1 cellular context compared by ENCODE assay signal in the genomic region with DNA sequence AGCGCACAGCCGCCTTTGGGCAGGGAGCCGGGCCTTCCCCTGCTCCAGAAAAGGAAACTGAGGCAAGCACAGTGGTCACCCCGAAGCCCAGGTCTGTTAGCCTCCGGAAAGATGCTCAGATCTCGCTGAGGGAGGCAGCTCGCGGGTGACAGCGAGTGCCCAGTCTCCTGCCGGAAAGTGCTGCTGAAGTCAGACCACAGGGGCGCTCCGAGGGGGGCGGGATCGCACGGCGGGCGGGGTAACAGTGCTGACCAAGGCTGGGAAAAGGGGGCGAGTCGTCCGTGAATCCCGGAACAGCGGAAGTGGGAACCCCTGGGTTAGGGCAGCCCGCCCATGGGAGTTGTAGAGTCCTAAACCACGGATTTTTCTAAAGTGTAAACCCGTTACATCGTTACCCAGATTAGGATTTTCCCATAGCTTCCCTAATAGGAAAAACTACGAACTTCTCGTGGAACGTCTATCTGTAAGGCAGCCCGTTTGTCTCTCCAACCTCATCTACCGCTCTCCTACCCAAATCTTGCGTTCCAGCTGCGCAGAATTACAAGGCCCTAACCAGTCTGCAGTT.
TF ChIP-seq lines count a peak whose summit lies in the region.

No MANE protein-coding gene starts in this region.

TF ChIP-seq in HepG2, 621 proteins besides CTCF, POLR2A, EP300 and RAD21 (continued from another document and continues in another):
- TF ChIP-seq, protein P1, sequence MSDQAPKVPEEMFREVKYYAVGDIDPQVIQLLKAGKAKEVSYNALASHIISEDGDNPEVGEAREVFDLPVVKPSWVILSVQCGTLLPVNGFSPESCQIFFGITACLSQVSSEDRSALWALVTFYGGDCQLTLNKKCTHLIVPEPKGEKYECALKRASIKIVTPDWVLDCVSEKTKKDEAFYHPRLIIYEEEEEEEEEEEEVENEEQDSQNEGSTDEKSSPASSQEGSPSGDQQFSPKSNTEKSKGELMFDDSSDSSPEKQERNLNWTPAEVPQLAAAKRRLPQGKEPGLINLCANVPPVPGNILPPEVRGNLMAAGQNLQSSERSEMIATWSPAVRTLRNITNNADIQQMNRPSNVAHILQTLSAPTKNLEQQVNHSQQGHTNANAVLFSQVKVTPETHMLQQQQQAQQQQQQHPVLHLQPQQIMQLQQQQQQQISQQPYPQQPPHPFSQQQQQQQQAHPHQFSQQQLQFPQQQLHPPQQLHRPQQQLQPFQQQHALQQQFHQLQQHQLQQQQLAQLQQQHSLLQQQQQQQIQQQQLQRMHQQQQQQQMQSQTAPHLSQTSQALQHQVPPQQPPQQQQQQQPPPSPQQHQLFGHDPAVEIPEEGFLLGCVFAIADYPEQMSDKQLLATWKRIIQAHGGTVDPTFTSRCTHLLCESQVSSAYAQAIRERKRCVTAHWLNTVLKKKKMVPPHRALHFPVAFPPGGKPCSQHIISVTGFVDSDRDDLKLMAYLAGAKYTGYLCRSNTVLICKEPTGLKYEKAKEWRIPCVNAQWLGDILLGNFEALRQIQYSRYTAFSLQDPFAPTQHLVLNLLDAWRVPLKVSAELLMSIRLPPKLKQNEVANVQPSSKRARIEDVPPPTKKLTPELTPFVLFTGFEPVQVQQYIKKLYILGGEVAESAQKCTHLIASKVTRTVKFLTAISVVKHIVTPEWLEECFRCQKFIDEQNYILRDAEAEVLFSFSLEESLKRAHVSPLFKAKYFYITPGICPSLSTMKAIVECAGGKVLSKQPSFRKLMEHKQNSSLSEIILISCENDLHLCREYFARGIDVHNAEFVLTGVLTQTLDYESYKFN (CRISPR knock-in tag; conservative IDR thresholded peaks at IDR 0.05): no peak; the same call in 1 of the 2 replicates
- TF ChIP-seq, protein P2, sequence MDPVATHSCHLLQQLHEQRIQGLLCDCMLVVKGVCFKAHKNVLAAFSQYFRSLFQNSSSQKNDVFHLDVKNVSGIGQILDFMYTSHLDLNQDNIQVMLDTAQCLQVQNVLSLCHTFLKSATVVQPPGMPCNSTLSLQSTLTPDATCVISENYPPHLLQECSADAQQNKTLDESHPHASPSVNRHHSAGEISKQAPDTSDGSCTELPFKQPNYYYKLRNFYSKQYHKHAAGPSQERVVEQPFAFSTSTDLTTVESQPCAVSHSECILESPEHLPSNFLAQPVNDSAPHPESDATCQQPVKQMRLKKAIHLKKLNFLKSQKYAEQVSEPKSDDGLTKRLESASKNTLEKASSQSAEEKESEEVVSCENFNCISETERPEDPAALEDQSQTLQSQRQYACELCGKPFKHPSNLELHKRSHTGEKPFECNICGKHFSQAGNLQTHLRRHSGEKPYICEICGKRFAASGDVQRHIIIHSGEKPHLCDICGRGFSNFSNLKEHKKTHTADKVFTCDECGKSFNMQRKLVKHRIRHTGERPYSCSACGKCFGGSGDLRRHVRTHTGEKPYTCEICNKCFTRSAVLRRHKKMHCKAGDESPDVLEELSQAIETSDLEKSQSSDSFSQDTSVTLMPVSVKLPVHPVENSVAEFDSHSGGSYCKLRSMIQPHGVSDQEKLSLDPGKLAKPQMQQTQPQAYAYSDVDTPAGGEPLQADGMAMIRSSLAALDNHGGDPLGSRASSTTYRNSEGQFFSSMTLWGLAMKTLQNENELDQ (CRISPR knock-in tag; IDR thresholded peaks at IDR 0.05; ENCODE audit: borderline replicate concordance): no peak
- TF ChIP-seq HNF4A (CRISPR knock-in tag; IDR thresholded peaks at IDR 0.05) (no peak), SATB2 (CRISPR knock-in tag; IDR thresholded peaks at IDR 0.05) (no peak), ZSCAN9 (CRISPR knock-in tag; IDR thresholded peaks at IDR 0.05; ENCODE audit: borderline replicate concordance) (no peak), ZNF317 (CRISPR knock-in tag; IDR thresholded peaks at IDR 0.05) (peak; percentile 54; the same call in 1 of the 2 replicates), REPIN1 (CRISPR knock-in tag; IDR thresholded peaks at IDR 0.05; ENCODE audit: borderline replicate concordance, low read depth) (no peak), HNRNPUL1 (IDR thresholded peaks at IDR 0.05; ENCODE audit: low read depth, low read length) (no peak), RCOR2 (CRISPR knock-in tag; IDR thresholded peaks at IDR 0.05) (no peak), ZNF841 (CRISPR knock-in tag; IDR thresholded peaks at IDR 0.05; ENCODE audit: borderline replicate concordance) (no peak), GATA4 (IDR thresholded peaks at IDR 0.05; ENCODE audit: borderline replicate concordance, low read depth) (no peak), ZNF138 (CRISPR knock-in tag; IDR thresholded peaks at IDR 0.05; ENCODE audit: low read depth) (no peak), STAG1 (CRISPR knock-in tag; IDR thresholded peaks at IDR 0.05) (peak; percentile 6; the same call in 1 of the 2 replicates), RFXAP (CRISPR knock-in tag; IDR thresholded peaks at IDR 0.05; ENCODE audit: borderline replicate concordance) (no peak), NRL (CRISPR knock-in tag; IDR thresholded peaks at IDR 0.05; ENCODE audit: borderline replicate concordance) (no peak; the same call in 1 of the 2 replicates), HOXD1 (CRISPR knock-in tag; IDR thresholded peaks at IDR 0.05) (no peak), BHLHE40 (IDR thresholded peaks at IDR 0.05; ENCODE audit: low read length) (no peak), KDM3A (CRISPR knock-in tag; IDR thresholded peaks at IDR 0.05; ENCODE audit: low read depth) (no peak), FOXP1 (IDR thresholded peaks at IDR 0.05) (no peak), FOXP1 (CRISPR knock-in tag; IDR thresholded peaks at IDR 0.05) (0 out of 2 replicates have a peak, but pooled peaks have one; percentile 4), MEIS1 (CRISPR knock-in tag; IDR thresholded peaks at IDR 0.05; ENCODE audit: borderline replicate concordance) (no peak), MAZ (IDR thresholded peaks at IDR 0.05; ENCODE audit: borderline replicate concordance, low read depth, low read length) (no peak), MAZ (CRISPR knock-in tag; IDR thresholded peaks at IDR 0.05; ENCODE audit: low read depth) (peak; percentile 33; the same call in 1 of the 2 replicates), NFRKB (IDR thresholded peaks at IDR 0.05) (no peak)
- TF ChIP-seq, protein P3, sequence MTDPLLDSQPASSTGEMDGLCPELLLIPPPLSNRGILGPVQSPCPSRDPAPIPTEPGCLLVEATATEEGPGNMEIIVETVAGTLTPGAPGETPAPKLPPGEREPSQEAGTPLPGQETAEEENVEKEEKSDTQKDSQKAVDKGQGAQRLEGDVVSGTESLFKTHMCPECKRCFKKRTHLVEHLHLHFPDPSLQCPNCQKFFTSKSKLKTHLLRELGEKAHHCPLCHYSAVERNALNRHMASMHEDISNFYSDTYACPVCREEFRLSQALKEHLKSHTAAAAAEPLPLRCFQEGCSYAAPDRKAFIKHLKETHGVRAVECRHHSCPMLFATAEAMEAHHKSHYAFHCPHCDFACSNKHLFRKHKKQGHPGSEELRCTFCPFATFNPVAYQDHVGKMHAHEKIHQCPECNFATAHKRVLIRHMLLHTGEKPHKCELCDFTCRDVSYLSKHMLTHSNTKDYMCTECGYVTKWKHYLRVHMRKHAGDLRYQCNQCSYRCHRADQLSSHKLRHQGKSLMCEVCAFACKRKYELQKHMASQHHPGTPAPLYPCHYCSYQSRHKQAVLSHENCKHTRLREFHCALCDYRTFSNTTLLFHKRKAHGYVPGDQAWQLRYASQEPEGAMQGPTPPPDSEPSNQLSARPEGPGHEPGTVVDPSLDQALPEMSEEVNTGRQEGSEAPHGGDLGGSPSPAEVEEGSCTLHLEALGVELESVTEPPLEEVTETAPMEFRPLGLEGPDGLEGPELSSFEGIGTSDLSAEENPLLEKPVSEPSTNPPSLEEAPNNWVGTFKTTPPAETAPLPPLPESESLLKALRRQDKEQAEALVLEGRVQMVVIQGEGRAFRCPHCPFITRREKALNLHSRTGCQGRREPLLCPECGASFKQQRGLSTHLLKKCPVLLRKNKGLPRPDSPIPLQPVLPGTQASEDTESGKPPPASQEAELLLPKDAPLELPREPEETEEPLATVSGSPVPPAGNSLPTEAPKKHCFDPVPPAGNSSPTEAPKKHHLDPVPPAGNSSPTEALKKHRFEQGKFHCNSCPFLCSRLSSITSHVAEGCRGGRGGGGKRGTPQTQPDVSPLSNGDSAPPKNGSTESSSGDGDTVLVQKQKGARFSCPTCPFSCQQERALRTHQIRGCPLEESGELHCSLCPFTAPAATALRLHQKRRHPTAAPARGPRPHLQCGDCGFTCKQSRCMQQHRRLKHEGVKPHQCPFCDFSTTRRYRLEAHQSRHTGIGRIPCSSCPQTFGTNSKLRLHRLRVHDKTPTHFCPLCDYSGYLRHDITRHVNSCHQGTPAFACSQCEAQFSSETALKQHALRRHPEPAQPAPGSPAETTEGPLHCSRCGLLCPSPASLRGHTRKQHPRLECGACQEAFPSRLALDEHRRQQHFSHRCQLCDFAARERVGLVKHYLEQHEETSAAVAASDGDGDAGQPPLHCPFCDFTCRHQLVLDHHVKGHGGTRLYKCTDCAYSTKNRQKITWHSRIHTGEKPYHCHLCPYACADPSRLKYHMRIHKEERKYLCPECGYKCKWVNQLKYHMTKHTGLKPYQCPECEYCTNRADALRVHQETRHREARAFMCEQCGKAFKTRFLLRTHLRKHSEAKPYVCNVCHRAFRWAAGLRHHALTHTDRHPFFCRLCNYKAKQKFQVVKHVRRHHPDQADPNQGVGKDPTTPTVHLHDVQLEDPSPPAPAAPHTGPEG (CRISPR knock-in tag; IDR thresholded peaks at IDR 0.05): peak; percentile 29; the same call in 1 of the 2 replicates
- TF ChIP-seq, protein P4, sequence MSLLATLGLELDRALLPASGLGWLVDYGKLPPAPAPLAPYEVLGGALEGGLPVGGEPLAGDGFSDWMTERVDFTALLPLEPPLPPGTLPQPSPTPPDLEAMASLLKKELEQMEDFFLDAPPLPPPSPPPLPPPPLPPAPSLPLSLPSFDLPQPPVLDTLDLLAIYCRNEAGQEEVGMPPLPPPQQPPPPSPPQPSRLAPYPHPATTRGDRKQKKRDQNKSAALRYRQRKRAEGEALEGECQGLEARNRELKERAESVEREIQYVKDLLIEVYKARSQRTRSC (CRISPR knock-in tag; IDR thresholded peaks at IDR 0.05; ENCODE audit: low read depth): no peak
- TF ChIP-seq, protein P5, sequence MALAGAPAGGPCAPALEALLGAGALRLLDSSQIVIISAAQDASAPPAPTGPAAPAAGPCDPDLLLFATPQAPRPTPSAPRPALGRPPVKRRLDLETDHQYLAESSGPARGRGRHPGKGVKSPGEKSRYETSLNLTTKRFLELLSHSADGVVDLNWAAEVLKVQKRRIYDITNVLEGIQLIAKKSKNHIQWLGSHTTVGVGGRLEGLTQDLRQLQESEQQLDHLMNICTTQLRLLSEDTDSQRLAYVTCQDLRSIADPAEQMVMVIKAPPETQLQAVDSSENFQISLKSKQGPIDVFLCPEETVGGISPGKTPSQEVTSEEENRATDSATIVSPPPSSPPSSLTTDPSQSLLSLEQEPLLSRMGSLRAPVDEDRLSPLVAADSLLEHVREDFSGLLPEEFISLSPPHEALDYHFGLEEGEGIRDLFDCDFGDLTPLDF (CRISPR knock-in tag; IDR thresholded peaks at IDR 0.05): peak; percentile 14; the same call in 1 of the 2 replicates
- TF ChIP-seq, protein P6, sequence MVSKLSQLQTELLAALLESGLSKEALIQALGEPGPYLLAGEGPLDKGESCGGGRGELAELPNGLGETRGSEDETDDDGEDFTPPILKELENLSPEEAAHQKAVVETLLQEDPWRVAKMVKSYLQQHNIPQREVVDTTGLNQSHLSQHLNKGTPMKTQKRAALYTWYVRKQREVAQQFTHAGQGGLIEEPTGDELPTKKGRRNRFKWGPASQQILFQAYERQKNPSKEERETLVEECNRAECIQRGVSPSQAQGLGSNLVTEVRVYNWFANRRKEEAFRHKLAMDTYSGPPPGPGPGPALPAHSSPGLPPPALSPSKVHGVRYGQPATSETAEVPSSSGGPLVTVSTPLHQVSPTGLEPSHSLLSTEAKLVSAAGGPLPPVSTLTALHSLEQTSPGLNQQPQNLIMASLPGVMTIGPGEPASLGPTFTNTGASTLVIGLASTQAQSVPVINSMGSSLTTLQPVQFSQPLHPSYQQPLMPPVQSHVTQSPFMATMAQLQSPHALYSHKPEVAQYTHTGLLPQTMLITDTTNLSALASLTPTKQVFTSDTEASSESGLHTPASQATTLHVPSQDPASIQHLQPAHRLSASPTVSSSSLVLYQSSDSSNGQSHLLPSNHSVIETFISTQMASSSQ (IDR thresholded peaks at IDR 0.05; ENCODE audit: low read depth): no peak
- TF ChIP-seq, protein P6 (CRISPR knock-in tag; IDR thresholded peaks at IDR 0.05; ENCODE audit: borderline replicate concordance): no peak
- TF ChIP-seq, protein P7, sequence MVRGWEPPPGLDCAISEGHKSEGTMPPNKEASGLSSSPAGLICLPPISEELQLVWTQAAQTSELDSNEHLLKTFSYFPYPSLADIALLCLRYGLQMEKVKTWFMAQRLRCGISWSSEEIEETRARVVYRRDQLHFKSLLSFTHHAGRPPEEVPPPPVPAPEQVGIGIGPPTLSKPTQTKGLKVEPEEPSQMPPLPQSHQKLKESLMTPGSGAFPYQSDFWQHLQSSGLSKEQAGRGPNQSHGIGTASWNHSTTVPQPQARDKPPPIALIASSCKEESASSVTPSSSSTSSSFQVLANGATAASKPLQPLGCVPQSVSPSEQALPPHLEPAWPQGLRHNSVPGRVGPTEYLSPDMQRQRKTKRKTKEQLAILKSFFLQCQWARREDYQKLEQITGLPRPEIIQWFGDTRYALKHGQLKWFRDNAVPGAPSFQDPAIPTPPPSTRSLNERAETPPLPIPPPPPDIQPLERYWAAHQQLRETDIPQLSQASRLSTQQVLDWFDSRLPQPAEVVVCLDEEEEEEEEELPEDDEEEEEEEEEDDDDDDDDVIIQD (CRISPR knock-in tag; IDR thresholded peaks at IDR 0.05; ENCODE audit: low read depth): no peak
- TF ChIP-seq, protein P8, sequence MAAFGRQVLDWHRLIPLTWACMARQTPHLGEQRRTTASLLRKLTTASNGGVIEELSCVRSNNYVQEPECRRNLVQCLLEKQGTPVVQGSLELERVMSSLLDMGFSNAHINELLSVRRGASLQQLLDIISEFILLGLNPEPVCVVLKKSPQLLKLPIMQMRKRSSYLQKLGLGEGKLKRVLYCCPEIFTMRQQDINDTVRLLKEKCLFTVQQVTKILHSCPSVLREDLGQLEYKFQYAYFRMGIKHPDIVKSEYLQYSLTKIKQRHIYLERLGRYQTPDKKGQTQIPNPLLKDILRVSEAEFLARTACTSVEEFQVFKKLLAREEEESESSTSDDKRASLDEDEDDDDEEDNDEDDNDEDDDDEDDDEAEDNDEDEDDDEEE (CRISPR knock-in tag; IDR thresholded peaks at IDR 0.05): 0 out of 2 replicates have a peak, but pooled peaks have one; percentile 36
- TF ChIP-seq, protein P9, sequence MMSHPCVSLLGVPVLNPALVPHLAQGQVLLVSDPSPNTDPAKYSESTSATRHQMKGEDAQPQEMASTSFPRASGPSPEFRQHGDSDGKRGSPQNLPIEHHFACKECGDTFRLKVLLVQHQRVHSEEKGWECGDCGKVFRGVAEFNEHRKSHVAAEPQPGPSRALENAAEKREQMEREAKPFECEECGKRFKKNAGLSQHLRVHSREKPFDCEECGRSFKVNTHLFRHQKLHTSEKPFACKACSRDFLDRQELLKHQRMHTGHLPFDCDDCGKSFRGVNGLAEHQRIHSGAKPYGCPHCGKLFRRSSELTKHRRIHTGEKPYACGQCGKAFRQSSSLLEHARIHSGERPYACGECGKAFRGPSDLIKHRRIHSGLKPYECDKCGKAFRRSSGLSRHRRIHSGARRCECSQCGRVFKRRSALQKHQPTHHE (CRISPR knock-in tag; IDR thresholded peaks at IDR 0.05; ENCODE audit: borderline replicate concordance): peak; percentile 50
